ENCODE assay signal across 21 cellular contexts in the genomic region with DNA sequence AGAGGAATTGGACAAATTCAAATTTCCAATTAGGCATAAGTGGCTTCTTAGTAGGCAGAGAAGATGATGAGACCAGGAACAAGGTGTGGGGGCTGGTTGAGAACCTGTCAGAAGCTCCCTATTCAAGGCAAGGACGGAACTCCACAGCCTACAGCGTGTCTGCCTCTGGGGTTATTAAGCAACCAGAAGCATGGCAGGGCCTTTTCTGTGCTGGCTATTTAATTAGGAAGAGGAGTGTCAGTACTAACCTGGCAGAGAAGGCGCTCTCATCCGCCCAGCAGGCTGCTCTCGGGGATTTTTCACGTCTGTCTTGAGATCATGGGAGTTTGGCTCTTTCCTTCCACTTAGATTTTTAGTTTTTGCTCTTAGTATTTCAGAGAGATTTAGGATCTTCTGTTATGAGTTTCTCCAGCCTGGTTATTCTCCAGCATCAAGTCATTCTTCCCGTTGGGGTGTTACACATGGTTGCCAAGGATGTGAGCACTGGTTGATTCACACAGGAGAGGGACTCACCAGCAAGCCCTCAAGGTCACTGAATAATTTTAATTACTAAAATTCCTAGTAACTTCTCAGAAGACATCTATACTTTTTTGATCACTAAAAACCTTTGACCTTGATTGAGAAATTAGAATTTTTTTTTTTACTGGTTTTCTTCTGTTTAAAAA. TPM values are rescaled to one million over a fixed set of nuclear protein-coding genes. Genes with fewer than 3 reads are reported as not detected.
A peak's percentile ranks its signal among the peaks of the same experiment; 100 is the strongest.
DNase-seq lines count a peak whose midpoint lies in the region; ATAC-seq and TF ChIP-seq lines count a peak whose summit lies in the region.
"Had no signal": no experiment of that assay in that cellular context is flagged by ENCODE, and none has a peak within 500 bp of the region (broad histone marks: within the 10 kb centered on the region; RNA-seq: fewer than 3 reads in every experiment).

No MANE protein-coding gene starts in this region.

- no peak overlapping the region for H3K27ac Mint-ChIP-seq in activated CD4-positive, alpha-beta T cell treated with anti-CD3 and anti-CD28 coated beads for 36 hours
- H3K27ac Mint-ChIP-seq in osteocyte (ENCODE audit: unreplicated experiment) = no peak overlapping the region
- H3K27ac Mint-ChIP-seq in natural killer cell treated with Interleukin-12 subunit alpha and Interleukin-12 subunit beta and Interleukin-15 and Interleukin-18, amount 100 ng/mL, for 72 hours = no peak overlapping the region
- H3K27ac Mint-ChIP-seq: IgD-negative memory B cell, natural killer cell had no signal

- TF ChIP-seq CTCF in RWPE1 (conservative IDR thresholded peaks at IDR 0.05; ENCODE audit: low read depth) (no peak), foreskin fibroblast (IDR thresholded peaks at IDR 0.05; ENCODE audit: low read depth, low read length) (no peak), osteocyte (IDR thresholded peaks at IDR 0.05) (no peak), right lobe of liver (IDR thresholded peaks at IDR 0.05) (no peak)

- no peak for TF ChIP-seq POLR2A in right lobe of liver (IDR thresholded peaks at IDR 0.05)

- DNase-seq in activated CD4-positive, alpha-beta T cell treated with anti-CD3 and anti-CD28 coated beads for 36 hours = no peak
- DNase-seq in activated CD4-positive, alpha-beta T cell treated with anti-CD3 and anti-CD28 coated beads, Interleukin-2, amount 50 U/mL, for 1 hour = no peak
- DNase-seq in RWPE1 (ENCODE audit: low spot score) (peak; percentile 13), foreskin fibroblast (peak; percentile 84 to 87), osteocyte (ENCODE audit: extremely low spot score, unreplicated experiment) (no peak), right lobe of liver (no peak)
- no peak for DNase-seq in natural killer cell treated with Interleukin-12 subunit alpha and Interleukin-12 subunit beta and Interleukin-15 and Interleukin-18, amount 100 ng/mL, for 72 hours (ENCODE audit: low spot score)
- DNase-seq: 8988T; activated CD4-positive, alpha-beta T cell treated with anti-CD3 and anti-CD28 coated beads for 1 hour; activated CD8-positive, alpha-beta memory T cell treated with anti-CD3 and anti-CD28 coated beads, Interleukin-2, amount 50 U/mL, for 48 hours; activated naive CD4-positive, alpha-beta T cell treated with Interleukin-2 at 50 U/mL for 16 hours; brain microvascular endothelial cell; effector CD4-positive, alpha-beta T cell; lower lobe of right lung; natural killer cell; retina; stimulated activated CD4-positive, alpha-beta T cell treated with anti-CD3 and anti-CD28 coated beads, Interleukin-2, amount 100 ng/mL, for 48 hours had no signal

- no peaks in the 10 kb centered on the region for H3K36me3 ChIP-seq in subcutaneous abdominal adipose tissue (ENCODE audit: control insufficient read depth in 5 of 5, insufficient read depth in 5 of 5, low read length in 5 of 5)
- no peaks in the 10 kb centered on the region for H3K36me3 ChIP-seq in right lobe of liver
- H3K36me3 ChIP-seq: brain microvascular endothelial cell, lower lobe of right lung, SJSA1, tibial artery had no signal

- H3K4me3 ChIP-seq in foreskin fibroblast (ENCODE audit: low read depth in 1 of 2, low read length in 2 of 2) = no peak overlapping the region
- H3K4me3 ChIP-seq in subcutaneous abdominal adipose tissue (ENCODE audit: low read depth in 1 of 5, low read length in 5 of 5) = no peak overlapping the region
- H3K4me3 ChIP-seq in right lobe of liver = no peak overlapping the region
- H3K4me3 ChIP-seq: lower lobe of right lung, SJSA1, tibial artery had no signal

- 72% methylated on average over 6 of the region's 7 CpGs for WGBS in right lobe of liver (ENCODE audit: insufficient coverage, low coverage, low lambda C conversion rate, missing lambda C conversion rate)

- no peak overlapping the region for H3K9ac ChIP-seq in subcutaneous abdominal adipose tissue (ENCODE audit: low read length in 5 of 5)

- H3K4me1 ChIP-seq in subcutaneous abdominal adipose tissue (ENCODE audit: control insufficient read depth in 5 of 5, insufficient read depth in 5 of 5, low read length in 5 of 5) (peaks cover 0 to 6% (median 0%) of the 10 kb centered on the region in 5 donors), right lobe of liver (peaks cover 0 to 24% (median 6%) of the 10 kb centered on the region in 4 donors)
- H3K4me1 ChIP-seq: lower lobe of right lung, SJSA1, tibial artery had no signal

- no peaks in the 10 kb centered on the region for H3K27me3 Mint-ChIP-seq in activated CD4-positive, alpha-beta T cell treated with anti-CD3 and anti-CD28 coated beads for 36 hours
- no peaks in the 10 kb centered on the region for H3K27me3 Mint-ChIP-seq in osteocyte (ENCODE audit: unreplicated experiment)
- peaks cover 14 to 34% of the 10 kb centered on the region in 2 donors for H3K27me3 Mint-ChIP-seq in natural killer cell treated with Interleukin-12 subunit alpha and Interleukin-12 subunit beta and Interleukin-15 and Interleukin-18, amount 100 ng/mL, for 72 hours

- H3K36me3 Mint-ChIP-seq in activated CD4-positive, alpha-beta T cell treated with anti-CD3 and anti-CD28 coated beads for 36 hours (ENCODE audit: low read depth) = peaks cover 2% of the 10 kb centered on the region
- peaks cover 9% of the 10 kb centered on the region for H3K36me3 Mint-ChIP-seq in osteocyte (ENCODE audit: unreplicated experiment)
- H3K36me3 Mint-ChIP-seq in natural killer cell treated with Interleukin-12 subunit alpha and Interleukin-12 subunit beta and Interleukin-15 and Interleukin-18, amount 100 ng/mL, for 72 hours = no peaks in the 10 kb centered on the region
- H3K36me3 Mint-ChIP-seq: natural killer cell had no signal

- H3K4me1 Mint-ChIP-seq in activated CD4-positive, alpha-beta T cell treated with anti-CD3 and anti-CD28 coated beads for 36 hours = peaks cover 16% of the 10 kb centered on the region
- H3K4me1 Mint-ChIP-seq in osteocyte (ENCODE audit: unreplicated experiment) = peaks cover 2% of the 10 kb centered on the region
- H3K4me1 Mint-ChIP-seq in natural killer cell treated with Interleukin-12 subunit alpha and Interleukin-12 subunit beta and Interleukin-15 and Interleukin-18, amount 100 ng/mL, for 72 hours (ENCODE audit: low read depth in 2 of 2) = no peaks in the 10 kb centered on the region
- H3K4me1 Mint-ChIP-seq: natural killer cell had no signal

- intact Hi-C loops in activated CD4-positive, alpha-beta T cell treated with anti-CD3 and anti-CD28 coated beads for 36 hours (cut with DNase I, micrococcal nuclease) = no loop called here
- intact Hi-C loops in right lobe of liver (cut with DNase I) = no loop called here

- peaks cover 8% of the 10 kb centered on the region for H3K9me3 Mint-ChIP-seq in activated CD4-positive, alpha-beta T cell treated with anti-CD3 and anti-CD28 coated beads for 36 hours (ENCODE audit: low read depth)
- H3K9me3 Mint-ChIP-seq in osteocyte (ENCODE audit: unreplicated experiment) = peaks cover 12% of the 10 kb centered on the region
- peaks cover 3% of the 10 kb centered on the region for H3K9me3 Mint-ChIP-seq in natural killer cell treated with Interleukin-12 subunit alpha and Interleukin-12 subunit beta and Interleukin-15 and Interleukin-18, amount 100 ng/mL, for 72 hours
- H3K9me3 Mint-ChIP-seq: natural killer cell had no signal

- H3K9me3 ChIP-seq in subcutaneous abdominal adipose tissue (ENCODE audit: control insufficient read depth in 5 of 5, low read length in 5 of 5) = peaks cover 0 to 7% (median 5%) of the 10 kb centered on the region in 5 donors
- no peaks in the 10 kb centered on the region for H3K9me3 ChIP-seq in right lobe of liver
- H3K9me3 ChIP-seq: SJSA1 had no signal

- H3K27me3 ChIP-seq in subcutaneous abdominal adipose tissue (ENCODE audit: control insufficient read depth in 5 of 5, insufficient read depth in 4 of 5, low read length in 5 of 5) (no peaks in the 10 kb centered on the region), right lobe of liver (no peaks in the 10 kb centered on the region)
- H3K27me3 ChIP-seq: brain microvascular endothelial cell, SJSA1, tibial artery had no signal

- CTCF ChIA-PET in activated CD4-positive, alpha-beta T cell treated with anti-CD3 and anti-CD28 coated beads for 36 hours (lab: Charles Lee) = interaction anchor here (0.7 to 1.2 kb wide), 2 partner anchors 8 to 17 kb away, joined by 3 read pairs; no protein-coding TSS in a partner anchor
- CTCF ChIA-PET in RWPE1 (lab: Yijun Ruan, JAX) = interaction anchor here (0.6 kb wide), 1 partner anchor 1489 kb away, joined by 3 read pairs; no protein-coding TSS in a partner anchor

- no peak overlapping the region for H3K4me3 Mint-ChIP-seq in activated CD4-positive, alpha-beta T cell treated with anti-CD3 and anti-CD28 coated beads for 36 hours
- H3K4me3 Mint-ChIP-seq in osteocyte (ENCODE audit: unreplicated experiment) = no peak overlapping the region
- H3K4me3 Mint-ChIP-seq in natural killer cell treated with Interleukin-12 subunit alpha and Interleukin-12 subunit beta and Interleukin-15 and Interleukin-18, amount 100 ng/mL, for 72 hours = no peak overlapping the region
- H3K4me3 Mint-ChIP-seq: IgD-negative memory B cell, natural killer cell had no signal

- peak; percentile 33 for ATAC-seq in activated CD4-positive, alpha-beta T cell treated with anti-CD3 and anti-CD28 coated beads for 36 hours
- ATAC-seq in natural killer cell treated with Interleukin-12 subunit alpha and Interleukin-12 subunit beta and Interleukin-15 and Interleukin-18, amount 100 ng/mL, for 72 hours = no peak
- ATAC-seq in right lobe of liver = no peak
- ATAC-seq: lower lobe of right lung, natural killer cell had no signal

- POLR2A ChIA-PET in activated CD4-positive, alpha-beta T cell treated with anti-CD3 and anti-CD28 coated beads for 36 hours (lab: Charles Lee) = no interaction called here
- POLR2A ChIA-PET in RWPE1 (lab: Yijun Ruan, JAX; ENCODE audit: low non-redundant PET) = no interaction called here

- H3K27ac ChIP-seq in RWPE1 (no peak overlapping the region), subcutaneous abdominal adipose tissue (ENCODE audit: low read depth, low read length) (peak overlapping the region; percentile 48), right lobe of liver (no peak overlapping the region)
- H3K27ac ChIP-seq: brain microvascular endothelial cell, lower lobe of right lung, SJSA1 had no signal

RNA-seq across cellular contexts. Expression of gene ADTRP, which starts 23.8 kb away (rescaled TPM):
- total RNA-seq in activated CD4-positive, alpha-beta T cell treated with anti-CD3 and anti-CD28 coated beads for 36 hours = 10 to 100 TPM; 26.3 to 29.6 TPM
- total RNA-seq in osteocyte (not detected in 2 replicates), right lobe of liver (1 to 10 TPM in 2 of 6 experiments, under 1 TPM in 3, not detected in 1; 0.46 to 1.9 (median 0.92) TPM)
- total RNA-seq in natural killer cell treated with Interleukin-12 subunit alpha and Interleukin-12 subunit beta and Interleukin-15 and Interleukin-18, amount 100 ng/mL, for 72 hours = 1 to 10 TPM in 1 of 2 donors, not detected in 1; 1.0 TPM

Comparison
In these comparisons a context has a peak if more than half of its experiments do, and no peak if none do; other contexts are left out.
1. DNase-seq: peak in RWPE1 (single experiment) and foreskin fibroblast (2 of 2); none in activated CD4-positive, alpha-beta T cell treated with anti-CD3 and anti-CD28 coated beads for 36 hours (single experiment), activated CD4-positive, alpha-beta T cell treated with anti-CD3 and anti-CD28 coated beads, Interleukin-2, amount 50 U/mL, for 1 hour (single experiment), osteocyte (single experiment), natural killer cell treated with Interleukin-12 subunit alpha and Interleukin-12 subunit beta and Interleukin-15 and Interleukin-18, amount 100 ng/mL, for 72 hours (single experiment) and right lobe of liver (0 of 3).
2. RNA of gene ADTRP, which starts 23.8 kb away (total RNA-seq): 26.3 to 29.6 TPM in activated CD4-positive, alpha-beta T cell treated with anti-CD3 and anti-CD28 coated beads for 36 hours; 1.0 TPM in natural killer cell treated with Interleukin-12 subunit alpha and Interleukin-12 subunit beta and Interleukin-15 and Interleukin-18, amount 100 ng/mL, for 72 hours, 0.46 to 1.9 TPM in right lobe of liver and not detected in osteocyte; every median in the first group is over 4 times any median in the second.